In the genomic region with DNA sequence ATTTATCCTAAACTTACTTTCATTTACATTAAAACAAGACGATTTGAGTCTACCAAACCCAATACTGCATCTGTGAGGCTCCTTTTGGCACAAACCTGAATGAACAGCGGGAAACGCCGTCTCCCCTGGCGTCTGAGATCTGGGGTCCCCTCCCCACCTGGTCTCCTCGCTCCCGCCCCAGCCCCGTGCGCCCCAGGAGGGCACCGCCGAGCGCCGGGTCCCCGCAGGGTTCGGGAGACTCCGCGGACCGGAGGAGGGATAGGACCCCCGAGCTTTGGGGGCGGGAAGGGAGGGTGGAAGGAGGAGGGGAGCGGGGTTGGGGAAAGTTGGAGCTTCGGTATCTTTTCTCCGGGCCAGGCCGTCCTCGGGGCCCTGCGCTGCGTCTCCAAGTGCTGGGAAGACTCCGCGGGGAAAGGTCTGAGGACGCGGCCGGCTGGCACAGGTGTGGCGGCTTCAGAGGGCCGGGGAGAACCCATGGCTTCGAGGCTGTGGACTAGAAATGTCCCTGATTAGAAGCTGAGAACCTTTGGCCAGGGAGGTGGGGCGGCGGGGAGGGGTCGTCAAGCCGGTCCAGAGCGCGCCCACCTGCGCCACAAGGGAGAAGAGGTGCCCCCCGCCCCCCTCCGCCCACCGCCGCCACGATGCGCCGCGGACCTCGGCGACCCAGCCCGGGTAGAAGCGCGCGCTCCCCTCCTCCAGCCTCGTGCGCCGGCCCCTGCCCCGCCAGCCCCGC, we compare ENCODE assay signal across 8 cellular contexts. TPM values are rescaled to one million over a fixed set of nuclear protein-coding genes. Genes with fewer than 3 reads are reported as not detected.
A peak's percentile ranks its signal among the peaks of the same experiment; 100 is the strongest.
DNase-seq lines count a peak whose midpoint lies in the region; FAIRE-seq and TF ChIP-seq lines count a peak whose summit lies in the region.

No MANE protein-coding gene starts in this region.

- H3K4ac ChIP-seq in H1 (replicated peaks; ENCODE audit: insufficient read length, low read depth, low read length), result no peak overlapping the region

- peak overlapping the region; percentile 48 for H4K5ac ChIP-seq in H1 (ENCODE audit: insufficient read length, low read depth, low read length)

- peak overlapping the region in 3 of 4 experiments; percentile 11 to 22 (median 20); a peak in 2 of 7 replicates for H3K9ac ChIP-seq in H1 (replicated peaks in 1 of 4; ENCODE audit: extremely low read depth in 1 of 4, low read depth in 3 of 4, low read length in 3 of 4)

- POLR2A ChIA-PET in H1 (lab: Charles Lee; ENCODE audit: partially characterized antibody), result interaction anchor here (0.8 to 1.1 kb wide), 5 partner anchors 8 to 270 kb away, joined by 3 to 4 read pairs (median 3); no protein-coding TSS in a partner anchor

- no peak overlapping the region for H2BK20ac ChIP-seq in H1 (ENCODE audit: low read length)

- H2AFZ ChIP-seq in H1 (ENCODE audit: low read length) (no peak overlapping the region), osteoblast (ENCODE audit: low read length) (peak overlapping the region; percentile 54)

- no peak overlapping the region for H3K14ac ChIP-seq in H1 (ENCODE audit: insufficient read length)

- H3K4me3 ChIP-seq in H1 (ENCODE audit: extremely low read depth in 1 of 4, insufficient read depth in 2 of 4, low read depth in 3 of 4, low read length in 4 of 4) (peak overlapping the region; percentile 48 to 91 (median 54)), osteoblast (ENCODE audit: insufficient read depth, low read length) (peak overlapping the region; percentile 77)

- peaks cover 2% of the 10 kb centered on the region; the same call in 1 of the 2 replicates for H3K79me1 ChIP-seq in H1 (ENCODE audit: low read depth, low read length)

- H3K4me2 ChIP-seq in H1 (ENCODE audit: insufficient read depth in 1 of 2, low read depth in 2 of 2, low read length in 2 of 2) (peak overlapping the region; percentile 78 to 83), osteoblast (ENCODE audit: insufficient read depth, low read length) (peak overlapping the region; percentile 81)

- FAIRE-seq in H1 (lab: Jason Lieb, UNC) (no peak), frontal cortex (lab: Jason Lieb, UNC) (no peak)

- H3K56ac ChIP-seq in H1 (replicated peaks; ENCODE audit: insufficient read length, low read depth, low read length), result peak overlapping the region; percentile 60

- no peak for TF ChIP-seq POLR2A in H1 (IDR thresholded peaks at IDR 0.05; ENCODE audit: control extremely low read depth in 1 of 2, low read depth in 2 of 2, low read length in 2 of 2)

- no peaks in the 10 kb centered on the region for H3K9me3 ChIP-seq in H1 (ENCODE audit: insufficient read depth in 2 of 2, low read depth in 1 of 2, low read length in 1 of 2)
- H3K9me3 ChIP-seq in osteoblast (ENCODE audit: low read depth, low read length), result no peaks in the 10 kb centered on the region

- no peak overlapping the region for H4K91ac ChIP-seq in H1 (replicated peaks; ENCODE audit: insufficient read length, low read length)

- no peak overlapping the region for H3K23ac ChIP-seq in H1 (ENCODE audit: insufficient read length)

- H3K23me2 ChIP-seq in H1 (ENCODE audit: low read depth, low read length), result peaks cover 12% of the 10 kb centered on the region

- no peak overlapping the region for H2BK12ac ChIP-seq in H1 (ENCODE audit: low read depth, low read length)

- H3K79me2 ChIP-seq in H1 (ENCODE audit: control insufficient read depth in 1 of 2, insufficient read depth in 2 of 2, low read length in 2 of 2), result peaks cover 12 to 40% of the 10 kb centered on the region in 2 experiments; a peak in 3 of 4 replicates
- H3K79me2 ChIP-seq in osteoblast (ENCODE audit: insufficient read depth, low read length), result no peaks in the 10 kb centered on the region

- CTCF ChIA-PET in H1 (lab: Charles Lee; ENCODE audit: partially characterized antibody), result interaction anchor here (0.7 to 1.1 kb wide), 2 partner anchors 52 to 229 kb away, joined by 3 read pairs; no protein-coding TSS in a partner anchor

- H3K27ac ChIP-seq in H1 (ENCODE audit: low read depth, low read length), result no peak overlapping the region
- peak overlapping the region; percentile 68 for H3K27ac ChIP-seq in osteoblast (ENCODE audit: low read depth, low read length)

- no peak overlapping the region for H2BK120ac ChIP-seq in H1 (replicated peaks; ENCODE audit: low read depth, low read length)

- peaks cover 5 to 27% (median 12%) of the 10 kb centered on the region in 4 experiments; a peak in 6 of 7 replicates for H3K4me1 ChIP-seq in H1 (replicated peaks in 1 of 4; ENCODE audit: control insufficient read depth in 3 of 4, insufficient read depth in 4 of 4, low read length in 3 of 4)
- H3K4me1 ChIP-seq in osteoblast (ENCODE audit: insufficient read depth, low read length), result peaks cover 7% of the 10 kb centered on the region

- no peak overlapping the region for H2BK15ac ChIP-seq in H1 (ENCODE audit: low read length)

- H3K27me3 ChIP-seq in H1 (replicated peaks in 1 of 4; ENCODE audit: control insufficient read depth in 3 of 4, extremely low read depth in 1 of 4, insufficient read depth in 3 of 4, low read length in 3 of 4) (peaks cover 0 to 4% (median 0%) of the 10 kb centered on the region in 4 experiments; a peak in 3 of 7 replicates), osteoblast (ENCODE audit: insufficient read depth, low read length) (no peaks in the 10 kb centered on the region)

- H4K20me1 ChIP-seq in H1 (replicated peaks in 1 of 2; ENCODE audit: control insufficient read depth in 1 of 2, insufficient read depth in 2 of 2, low read length in 2 of 2) (peaks cover 4 to 15% of the 10 kb centered on the region in 2 experiments), osteoblast (ENCODE audit: insufficient read depth, low read length) (no peaks in the 10 kb centered on the region)

- DNase-seq in COLO668 (lab: John Stamatoyannopoulos, UW; ENCODE audit: unreplicated experiment), result peak; percentile 44
- peak; percentile 48 for DNase-seq in NCI-H2171 (lab: John Stamatoyannopoulos, UW)
- DNase-seq in H1 (ENCODE audit: low read depth in 1 of 2, low spot score in 2 of 2), result peak in 1 of 2 experiments; percentile 74
- peak; percentile 86 for DNase-seq in osteoblast (ENCODE audit: insufficient read length, low spot score, missing footprints)
- no peak for DNase-seq in frontal cortex (ENCODE audit: low spot score in 2 of 2)
- DNase-seq in activated effector memory CD4-positive, alpha-beta T cell treated with Interleukin-2 at 50 U/mL for 16 hours, result no peak
- no peak for DNase-seq in HuH-7 (ENCODE audit: low spot score)
- DNase-seq in DMS79 (lab: John Stamatoyannopoulos, UW), result no peak

- WGBS in H1 (ENCODE audit: extremely low coverage in 1 of 2, insufficient coverage in 1 of 2, insufficient read length in 1 of 2, insufficient replicate concordance in 2 of 2, low coverage in 1 of 2, low lambda C conversion rate in 2 of 2, missing lambda C conversion rate in 1 of 2), 2 experiments, result 0% methylated on average over 14 of the region's 61 CpGs; no CpG with 5 or more reads in 1 of the 2 experiments

- H2BK5ac ChIP-seq in H1 (ENCODE audit: low read depth, low read length), result 0 out of 2 replicates have a peak overlapping the region, but pooled peaks have one; percentile 22

- no peak for TF ChIP-seq CTCF in H1 (IDR thresholded peaks at IDR 0.05; ENCODE audit: control extremely low read depth in 1 of 3, insufficient read depth in 1 of 3, low read depth in 1 of 3, low read length in 3 of 3)
- TF ChIP-seq CTCF in osteoblast (IDR thresholded peaks at IDR 0.05; ENCODE audit: extremely low read depth, low read depth, low read length), result no peak

- no peak overlapping the region; the same call in 1 of the 2 replicates for H3K18ac ChIP-seq in H1 (ENCODE audit: extremely low read depth, low read length)

- no peaks in the 10 kb centered on the region for H3K36me3 ChIP-seq in H1 (ENCODE audit: control insufficient read depth in 2 of 4, insufficient read depth in 4 of 4, low read length in 3 of 4)
- no peaks in the 10 kb centered on the region for H3K36me3 ChIP-seq in osteoblast (ENCODE audit: insufficient read depth, low read length)

- no peak for TF ChIP-seq RAD21 in H1 (IDR thresholded peaks at IDR 0.05 in 1 of 2, conservative IDR thresholded peaks at IDR 0.05 in 1 of 2; ENCODE audit: low read depth in 2 of 2, low read length in 2 of 2)

- no peak for TF ChIP-seq EP300 in H1 (IDR thresholded peaks at IDR 0.05; ENCODE audit: borderline replicate concordance in 1 of 2, low read depth in 2 of 2, low read length in 2 of 2)

- H2AK5ac ChIP-seq in H1 (ENCODE audit: low read depth, low read length), result no peak overlapping the region

- H4K8ac ChIP-seq in H1 (ENCODE audit: extremely low read depth, insufficient read depth, low read length), result no peak overlapping the region

TF ChIP-seq in H1, 55 proteins besides CTCF, POLR2A, EP300 and RAD21 (continues in another document):
- TF ChIP-seq SIX5 (IDR thresholded peaks at IDR 0.05; ENCODE audit: low read depth, low read length) (no peak), TAF1 (IDR thresholded peaks at IDR 0.05; ENCODE audit: low read depth, low read length) (peak; percentile 32; the same call in 1 of the 2 replicates), CBX8 (IDR thresholded peaks at IDR 0.05; ENCODE audit: borderline replicate concordance, low read depth, low read length) (no peak), SAP30 (IDR thresholded peaks at IDR 0.05; ENCODE audit: insufficient read depth, insufficient replicate concordance, low read length) (no peak), EZH2 (IDR thresholded peaks at IDR 0.05; ENCODE audit: low read depth, low read length, severe bottlenecking) (peak; percentile 19), HDAC2 (IDR thresholded peaks at IDR 0.05; ENCODE audit: borderline replicate concordance in 1 of 2, low read depth in 2 of 2, low read length in 2 of 2) (peak in 1 of 2 experiments; percentile 12; a peak in 1 of 4 replicates), SUZ12 (IDR thresholded peaks at IDR 0.05; ENCODE audit: low read length) (peak; percentile 57; the same call in 1 of the 2 replicates), SP4 (IDR thresholded peaks at IDR 0.05; ENCODE audit: low read length) (no peak), SP2 (IDR thresholded peaks at IDR 0.05; ENCODE audit: low read length) (no peak), NRF1 (IDR thresholded peaks at IDR 0.05; ENCODE audit: low read depth, low read length) (no peak), MAX (IDR thresholded peaks at IDR 0.05) (peak; percentile 74)

RNA-seq across cellular contexts. Expression of gene SNTG2, which starts 0.6 kb away (rescaled TPM):
- 14.3 and 18.1 TPM in 2 replicates for total RNA-seq in H1 (2021; fragmentation: NEBNext Ultra II Directional; extraction: Animal tissue kit (Norgen Biotek cat#: 25700))
- polyA plus RNA-seq in H1 (2011; rRNA removed), result 6.6 TPM in 2 replicates
- 8.8 TPM for polyA plus RNA-seq in H1 (2011; cell fraction: cytosol; rRNA removed)
- polyA plus RNA-seq in H1 (2011; cell fraction: nucleus; rRNA removed), result 24.3 TPM
- polyA plus RNA-seq in H1 (2012, experiment 1 of 2), result 7.4 to 10.4 TPM (median 9.0 TPM) in 4 replicates
- 4.1 TPM for polyA plus RNA-seq in H1 (2012, experiment 2 of 2)
- polyA plus RNA-seq in H1 (2013, experiment 1 of 2), result 4.3 TPM
- 5.0 TPM for polyA plus RNA-seq in H1 (2013, experiment 2 of 2)
- 21.3 and 26.6 TPM in 2 replicates for polyA minus RNA-seq in H1 (2011; rRNA and poly(A)+ RNA removed)
- 17.2 TPM for polyA minus RNA-seq in H1 (2011; cell fraction: cytosol; rRNA and poly(A)+ RNA removed)
- 62.8 TPM for polyA minus RNA-seq in H1 (2011; cell fraction: nucleus; rRNA and poly(A)+ RNA removed)
- total RNA-seq in osteoblast (1.4 and 2.1 TPM in 2 replicates), frontal cortex (4.5 TPM)

Comparison
In these comparisons a context has a peak if more than half of its experiments do, and no peak if none do; other contexts are left out.
1. DNase-seq: peak in COLO668 (single experiment), NCI-H2171 (single experiment) and osteoblast (single experiment); none in frontal cortex (0 of 2), activated effector memory CD4-positive, alpha-beta T cell treated with Interleukin-2 at 50 U/mL for 16 hours (single experiment), HuH-7 (single experiment) and DMS79 (single experiment).